8 cellular contexts compared by ENCODE assay signal in genomic region chr11:14380125-14380936, GRCh38. TPM values are rescaled to one million over a fixed set of nuclear protein-coding genes. Genes with fewer than 3 reads are reported as not detected.
DNase-seq lines count a peak whose midpoint lies in the region; ATAC-seq, FAIRE-seq and TF ChIP-seq lines count a peak whose summit lies in the region.

No MANE protein-coding gene starts in this region.

- no peaks in the 10 kb centered on the region for H3K9me3 ChIP-seq in GM12878 (replicated peaks; ENCODE audit: control insufficient read depth, insufficient read depth, low read length)
- no peaks in the 10 kb centered on the region for H3K9me3 ChIP-seq in transverse colon
- H3K9me3 ChIP-seq in mucosa of descending colon = no peaks in the 10 kb centered on the region

- no peaks in the 10 kb centered on the region; the same call in 1 of the 2 replicates for H3K4me1 ChIP-seq in GM12878 (ENCODE audit: control insufficient read depth, insufficient read depth, low read length)
- H3K4me1 ChIP-seq in transverse colon = peaks cover 0 to 13% (median 8%) of the 10 kb centered on the region in 4 donors
- peaks cover 4% of the 10 kb centered on the region for H3K4me1 ChIP-seq in mucosa of descending colon (ENCODE audit: low read depth)

- no peak for TF ChIP-seq CTCF in GM12878 (IDR thresholded peaks at IDR 0.05 in 2 of 3, conservative IDR thresholded peaks at IDR 0.05 in 1 of 3; ENCODE audit: control insufficient read depth in 2 of 3, extremely low read depth in 1 of 3, insufficient read depth in 1 of 3, low read depth in 3 of 3, low read length in 3 of 3)
- no peak for TF ChIP-seq CTCF in transverse colon (IDR thresholded peaks at IDR 0.05)
- TF ChIP-seq CTCF in mucosa of descending colon (IDR thresholded peaks at IDR 0.05) = no peak

- H3K36me3 Mint-ChIP-seq in activated T-cell treated with anti-CD3 and anti-CD28 coated beads, Interleukin-2, amount 50 U/mL, for 72 hours (ENCODE audit: insufficient read depth in 2 of 2) = no peaks in the 10 kb centered on the region
- no peaks in the 10 kb centered on the region for H3K36me3 Mint-ChIP-seq in memory B cell

- no peak for TF ChIP-seq RAD21 in GM12878 (IDR thresholded peaks at IDR 0.05; ENCODE audit: insufficient read depth, low read depth, low read length)

- H3K27ac Mint-ChIP-seq in activated T-cell treated with anti-CD3 and anti-CD28 coated beads, Interleukin-2, amount 50 U/mL, for 72 hours = peak overlapping the region; percentile 52
- H3K27ac Mint-ChIP-seq in memory B cell = peak overlapping the region; percentile 88

- H3K27ac ChIP-seq in GM12878 (ENCODE audit: control insufficient read depth, insufficient read depth) = no peak overlapping the region
- H3K27ac ChIP-seq in transverse colon = peak overlapping the region in 1 of 4 donors; percentile 47

- H3K9me3 Mint-ChIP-seq in activated T-cell treated with anti-CD3 and anti-CD28 coated beads, Interleukin-2, amount 50 U/mL, for 72 hours = no peaks in the 10 kb centered on the region
- H3K9me3 Mint-ChIP-seq in memory B cell = no peaks in the 10 kb centered on the region

- no peaks in the 10 kb centered on the region; a peak in 1 of 4 replicates for H3K27me3 ChIP-seq in GM12878 (replicated peaks in 1 of 2; ENCODE audit: control insufficient read depth in 2 of 2, insufficient read depth in 2 of 2, low read length in 1 of 2)
- peaks cover 17% of the 10 kb centered on the region for H3K27me3 ChIP-seq in transverse colon

- peak overlapping the region; percentile 71 to 84 for H3K4me3 Mint-ChIP-seq in activated T-cell treated with anti-CD3 and anti-CD28 coated beads, Interleukin-2, amount 50 U/mL, for 72 hours
- H3K4me3 Mint-ChIP-seq in memory B cell = peak overlapping the region; percentile 86

- no peak for ATAC-seq in activated T-cell treated with anti-CD3 and anti-CD28 coated beads, Interleukin-2, amount 50 U/mL, for 72 hours (replicated peaks in 1 of 2)
- ATAC-seq in GM12878 = no peak
- ATAC-seq in memory B cell (ENCODE audit: low read depth) = no peak
- ATAC-seq in GM18505 (IDR thresholded peaks at IDR 0.05; ENCODE audit: unreplicated experiment) = no peak
- no peak for ATAC-seq in mucosa of descending colon

- TF ChIP-seq POLR2A in GM12878 (IDR thresholded peaks at IDR 0.05; ENCODE audit: low read depth, low read length) = no peak
- TF ChIP-seq POLR2A in transverse colon (IDR thresholded peaks at IDR 0.05) = no peak
- no peak for TF ChIP-seq POLR2A in GM18505 (IDR thresholded peaks at IDR 0.05; ENCODE audit: borderline replicate concordance, extremely low read depth, insufficient read depth, insufficient read length)

- RAD21 ChIA-PET in GM12878 (lab: Charles Lee; ENCODE audit: unreplicated experiment) = interaction anchor here (1.0 to 2.2 kb wide), 3 partner anchors 38 to 80 kb away, joined by 3 to 4 read pairs (median 4); no protein-coding TSS in a partner anchor

- H3K9ac ChIP-seq in GM12878 (ENCODE audit: control insufficient read depth, insufficient read depth, low read length) = peak overlapping the region; percentile 56; the same call in 1 of the 2 replicates

- H3K4me2 ChIP-seq in GM12878 (ENCODE audit: control insufficient read depth, insufficient read depth) = peak overlapping the region; percentile 85

- H2AFZ ChIP-seq in GM12878 (ENCODE audit: control insufficient read depth, low read depth, low read length) = no peak overlapping the region

- 61% methylated on average over 14 of the region's 14 CpGs for WGBS in GM12878 (ENCODE audit: insufficient coverage, insufficient replicate concordance, low lambda C conversion rate, missing lambda C conversion rate)
- WGBS in transverse colon (ENCODE audit: low coverage in 1 of 2), 2 donors = 51 to 76% methylated on average over 7 to 14 of the region's 14 CpGs

- no peaks in the 10 kb centered on the region for H3K36me3 ChIP-seq in GM12878 (ENCODE audit: control insufficient read depth in 2 of 2, insufficient read depth in 2 of 2, low read length in 1 of 2)
- no peaks in the 10 kb centered on the region for H3K36me3 ChIP-seq in transverse colon
- no peaks in the 10 kb centered on the region for H3K36me3 ChIP-seq in mucosa of descending colon (ENCODE audit: low read depth)

- H4K20me1 ChIP-seq in GM12878 (ENCODE audit: control insufficient read depth, insufficient read depth) = no peaks in the 10 kb centered on the region

- no TSS peak for BruUV-seq in GM12878 (replicated peaks; lab: Mats Ljungman, UMichigan)

- intact Hi-C loops in GM12878 (cut with micrococcal nuclease; ENCODE audit: unreplicated experiment) = no loop called here
- intact Hi-C loops in transverse colon (cut with DNase I; ENCODE audit: low total_unique reads) = no loop called here
- intact Hi-C loops in mucosa of descending colon (cut with DNase I, micrococcal nuclease) = no loop called here

- SMC1A ChIA-PET in GM12878 (lab: Charles Lee; ENCODE audit: uncharacterized antibody, unreplicated experiment) = interaction anchor here (3.2 kb wide), 1 partner anchor 79 kb away, joined by 16 read pairs; no protein-coding TSS in a partner anchor

- H3K4me1 Mint-ChIP-seq in activated T-cell treated with anti-CD3 and anti-CD28 coated beads, Interleukin-2, amount 50 U/mL, for 72 hours (ENCODE audit: low read depth) = peaks cover 28% of the 10 kb centered on the region
- peaks cover 17% of the 10 kb centered on the region for H3K4me1 Mint-ChIP-seq in memory B cell

- H3K79me2 ChIP-seq in GM12878 (ENCODE audit: control insufficient read depth, insufficient read depth, low read length) = no peaks in the 10 kb centered on the region

- FAIRE-seq in GM12878 (lab: Jason Lieb, UNC) = no peak

- H3K27me3 Mint-ChIP-seq in activated T-cell treated with anti-CD3 and anti-CD28 coated beads, Interleukin-2, amount 50 U/mL, for 72 hours (ENCODE audit: low read depth) = peaks cover 40% of the 10 kb centered on the region
- no peaks in the 10 kb centered on the region for H3K27me3 Mint-ChIP-seq in memory B cell

- in situ Hi-C loops in GM12878 (cut with MboI) = no loop called here
- in situ Hi-C loops in transverse colon (cut with MboI; ENCODE audit: low pct_ligation_motif_present in 1 of 4, low pct_unique_long_range_greater_than_20kb in 1 of 4, low sequenced_read_pairs in 3 of 4) = no loop called here

- H3K4me3 ChIP-seq in GM12878 (peak overlapping the region; percentile 86; the same call in 1 of the 2 replicates), transverse colon (peak overlapping the region; percentile 32 to 64 (median 41)), mucosa of descending colon (no peak overlapping the region)

- CTCF ChIA-PET in GM12878 (lab: Yijun Ruan, JAX) = interaction anchor here (1.3 to 4.3 kb wide), 2 partner anchors 39 to 79 kb away, joined by 4 to 17 read pairs; no protein-coding TSS in a partner anchor

- no peak for DNase-seq in activated T-cell treated with anti-CD3 and anti-CD28 coated beads, Interleukin-2, amount 50 U/mL, for 72 hours
- no peak for DNase-seq in activated T-cell treated with anti-CD3 and anti-CD28 coated beads, Interleukin-2, amount 50 U/mL, for 48 hours
- DNase-seq in GM12878 (ENCODE audit: low read depth, low spot score) = no peak
- no peak for DNase-seq in memory B cell (ENCODE audit: low spot score in 2 of 2)
- DNase-seq in transverse colon = no peak
- DNase-seq in NOMO-1 (lab: John Stamatoyannopoulos, UW; ENCODE audit: unreplicated experiment in 2 of 2) = no peak
- DNase-seq in mucosa of descending colon = no peak

- POLR2A ChIA-PET in GM12878 (lab: Charles Lee) = no interaction called here

- TF ChIP-seq EP300 in GM12878 (IDR thresholded peaks at IDR 0.05; ENCODE audit: borderline replicate concordance in 1 of 2, control insufficient read depth in 1 of 2, low read depth in 2 of 2, low read length in 2 of 2) = no peak
- TF ChIP-seq EP300 in transverse colon (IDR thresholded peaks at IDR 0.05; ENCODE audit: low read depth) = no peak

TF ChIP-seq in GM12878, 131 proteins besides CTCF, POLR2A, EP300 and RAD21:
- TF ChIP-seq FOS (IDR thresholded peaks at IDR 0.05; ENCODE audit: borderline replicate concordance, extremely low read depth, insufficient read length) = no peak
- TF ChIP-seq POU2F2 (IDR thresholded peaks at IDR 0.05; ENCODE audit: borderline replicate concordance, low read depth, low read length) = no peak

RNA-seq across cellular contexts. Expression of gene RRAS2, which starts 21.3 kb away (rescaled TPM):
- 10 to 100 TPM; 59.2 to 64.2 TPM for total RNA-seq in activated T-cell treated with anti-CD3 and anti-CD28 coated beads, Interleukin-2, amount 50 U/mL, for 72 hours
- 36.5 and 45.1 TPM in 2 replicates for total RNA-seq in GM12878 (2013; cell fraction: nucleolus; rRNA removed)
- total RNA-seq in GM12878 (2014; rRNA removed) (46.9 and 53.9 TPM in 2 replicates), GM12878 (2014; rRNA removed; fragmentation: Illumina TruSeq; extraction: Trizol) (45.8 and 49.2 TPM in 2 replicates), GM12878 (2021) (51.3 and 52.2 TPM in 2 replicates), transverse colon (10 to 100 TPM; 12.3 to 86.0 (median 41.7) TPM), mucosa of descending colon (10 to 100 TPM; 23.5 to 43.3 (median 27.6) TPM)
- polyA plus RNA-seq in GM12878 (2011; ENCODE audit: low read depth) = 21.4 TPM
- polyA plus RNA-seq in GM12878 (2011; rRNA removed) (66.3 and 111 TPM in 2 replicates), GM12878 (2014; fragmentation: Illumina TruSeq; extraction: Trizol) (72.4 and 86.7 TPM in 2 replicates), GM12878 (2014; fragmentation: Nextera tagmentation; extraction: Ambion mirVana) (10 to 100 TPM; 26.9 to 33.3 TPM), GM12878 (2014; rRNA removed) (37.4 and 41.8 TPM in 2 replicates), GM12878 (2016; fragmentation: Nextera tagmentation; extraction: Ambion mirVana) (10 to 100 TPM; 40.0 to 45.0 TPM)
- 19.5 and 19.9 TPM in 2 replicates for polyA plus RNA-seq in GM12878 (2011; cell fraction: cytosol; rRNA removed)
- 17.0 and 21.5 TPM in 2 replicates for polyA plus RNA-seq in GM12878 (2011; cell fraction: nucleus; rRNA removed)
- polyA plus RNA-seq in GM12878 (2012) = 34.4 and 46.5 TPM in 2 replicates
- 17.7 and 26.6 TPM in 2 replicates for polyA minus RNA-seq in GM12878 (2011; rRNA and poly(A)+ RNA removed)
- polyA minus RNA-seq in GM12878 (2011; cell fraction: cytosol; rRNA and poly(A)+ RNA removed) = 15.4 and 16.7 TPM in 2 replicates
- 12.6 and 20.9 TPM in 2 replicates for polyA minus RNA-seq in GM12878 (2011; cell fraction: nucleus; rRNA and poly(A)+ RNA removed)
